28 cellular contexts compared by ENCODE assay signal in genomic region chr2:222355860-222356259, GRCh38. TPM values are rescaled to one million over a fixed set of nuclear protein-coding genes. Genes with fewer than 3 reads are reported as not detected.
A peak's percentile ranks its signal among the peaks of the same experiment; 100 is the strongest.
DNase-seq lines count a peak whose midpoint lies in the region; TF ChIP-seq lines count a peak whose summit lies in the region.
"Had no signal": no experiment of that assay in that cellular context is flagged by ENCODE, and none has a peak within 500 bp of the region (broad histone marks: within the 10 kb centered on the region; RNA-seq: fewer than 3 reads in every experiment).

No MANE protein-coding gene starts in this region.

- intact Hi-C loops in A673 (cut with micrococcal nuclease; ENCODE audit: unreplicated experiment) = no loop called here

- 0 out of 22 replicates have a peak overlapping the region, but pooled peaks of 1 of the 11 experiments have one; percentile 6 for H3K9ac ChIP-seq in BLaER1 treated with 17β-estradiol and CSF1 and Interleukin-3, amounts not matched to agents 10 nM and 100 nM

- H3K9me3 ChIP-seq in A673 (ENCODE audit: low read depth, low read length, poor library complexity, severe bottlenecking) = peaks cover 7% of the 10 kb centered on the region
- H3K9me3 ChIP-seq in BLaER1 treated with 17β-estradiol and CSF1 and Interleukin-3, amounts not matched to agents 10 nM and 100 nM (replicated peaks in 1 of 11) = peaks cover 6 to 43% (median 18%) of the 10 kb centered on the region in 11 experiments

- H3K27ac ChIP-seq in A673 (ENCODE audit: low read depth, low read length, poor library complexity, severe bottlenecking) = no peak overlapping the region
- peak overlapping the region in 8 of 11 experiments; percentile 32 to 96 (median 91); a peak in 15 of 22 replicates for H3K27ac ChIP-seq in BLaER1 treated with 17β-estradiol and CSF1 and Interleukin-3, amounts not matched to agents 10 nM and 100 nM
- H3K27ac ChIP-seq: SJCRH30 had no signal

- H3K27me3 ChIP-seq in A673 (replicated peaks; ENCODE audit: insufficient read depth, low read depth, low read length, poor library complexity) = no peaks in the 10 kb centered on the region
- no peaks in the 10 kb centered on the region for H3K27me3 ChIP-seq in BLaER1 treated with 17β-estradiol and CSF1 and Interleukin-3, amounts not matched to agents 10 nM and 100 nM
- H3K27me3 ChIP-seq: SJCRH30 had no signal

- no peaks in the 10 kb centered on the region for H3K36me3 ChIP-seq in A673 (ENCODE audit: insufficient read depth, low read length, poor library complexity, severe bottlenecking)
- peaks cover 0 to 7% (median 0%) of the 10 kb centered on the region in 11 experiments; a peak in 1 of 22 replicates for H3K36me3 ChIP-seq in BLaER1 treated with 17β-estradiol and CSF1 and Interleukin-3, amounts not matched to agents 10 nM and 100 nM
- H3K36me3 ChIP-seq: SJCRH30 had no signal

- CTCF ChIA-PET in A673 (lab: Charles Lee) = no interaction called here

- DNase-seq in A673 (ENCODE audit: low spot score) = peak; percentile 62
- DNase-seq in SK-N-DZ (ENCODE audit: low spot score) = peak; percentile 96
- peak; percentile 11 for DNase-seq in fibroblast of villous mesenchyme (ENCODE audit: low read depth)
- no peak for DNase-seq in NCI-H82 treated with DMSO at 0.1 percent for 48 hours (lab: John Stamatoyannopoulos, UW; ENCODE audit: unreplicated experiment)
- DNase-seq in middle frontal gyrus (ENCODE audit: extremely low spot score, low spot score) = no peak
- no peak for DNase-seq in UCSD-AML1 (lab: John Stamatoyannopoulos, UW; ENCODE audit: unreplicated experiment)
- DNase-seq: activated CD4-positive, alpha-beta T cell treated with anti-CD3 and anti-CD28 coated beads for 4 hours; activated CD8-positive, alpha-beta memory T cell treated with anti-CD3 and anti-CD28 coated beads for 24 hours; activated T-cell treated with anti-CD3 and anti-CD28 coated beads, Interleukin-2, amount 50 U/mL, for 24 hours; CD4-positive, alpha-beta T cell; effector CD8-positive, alpha-beta T cell; GDM1; kidney glomerular epithelial cell; naive B cell; NCI-H1417; nucleus accumbens; small intestine; stimulated activated CD4-positive, alpha-beta T cell treated with anti-CD3 and anti-CD28 coated beads, Interleukin-1b, Interleukin-23, amount 100 ng/mL, for 48 hours had no signal

- no TSS peak for BruUV-seq in A673 (replicated peaks; lab: Mats Ljungman, UMichigan)

- POLR2A ChIA-PET in A673 (lab: Charles Lee; ENCODE audit: low non-redundant PET) = no interaction called here

- H3K4me2 ChIP-seq in BLaER1 treated with 17β-estradiol and CSF1 and Interleukin-3, amounts not matched to agents 10 nM and 100 nM = peak overlapping the region in 6 of 11 experiments; percentile 7 to 47 (median 28); a peak in 9 of 22 replicates
- H3K4me2 ChIP-seq: GM23338 had no signal

- peaks cover 29% of the 10 kb centered on the region for H3K4me1 ChIP-seq in A673 (ENCODE audit: insufficient read depth, low read length, poor library complexity, severe bottlenecking)
- peaks cover 25 to 57% (median 41%) of the 10 kb centered on the region in 10 experiments for H3K4me1 ChIP-seq in BLaER1 treated with 17β-estradiol and CSF1 and Interleukin-3, amounts not matched to agents 10 nM and 100 nM

- TF ChIP-seq CTCF in A673 (conservative IDR thresholded peaks at IDR 0.05; ENCODE audit: low read depth, low read length) = no peak
- no peak for TF ChIP-seq CTCF in fibroblast of villous mesenchyme (IDR thresholded peaks at IDR 0.05; ENCODE audit: insufficient read depth, low read depth, low read length)

- H3K4me3 ChIP-seq in A673 (ENCODE audit: low read depth, low read length, poor library complexity, severe bottlenecking) (no peak overlapping the region), fibroblast of villous mesenchyme (ENCODE audit: low read depth, low read length) (no peak overlapping the region)
- H3K4me3 ChIP-seq in BLaER1 treated with 17β-estradiol and CSF1 and Interleukin-3, amounts not matched to agents 10 nM and 100 nM = no peak overlapping the region
- H3K4me3 ChIP-seq: GM23338, K562, SJCRH30 had no signal

- H4K20me1 ChIP-seq in BLaER1 treated with 17β-estradiol and CSF1 and Interleukin-3, amounts not matched to agents 10 nM and 100 nM = no peaks in the 10 kb centered on the region

RNA-seq across cellular contexts. Expression of gene PAX3, which starts 57.1 kb away (rescaled TPM):
- total RNA-seq in A673 (2021) = 39.3 and 47.2 TPM in 2 replicates
- not detected in 2 replicates for polyA plus RNA-seq in SK-N-DZ (2014; cell fraction: cytosol; rRNA removed)
- not detected in 2 replicates for polyA plus RNA-seq in SK-N-DZ (2014; cell fraction: nucleus; rRNA removed)
- total RNA-seq in fibroblast of villous mesenchyme = not detected in 2 replicates
- total RNA-seq: CD4-positive, alpha-beta T cell; glomerular endothelial cell; GM23338; HT1080; K562; MCF 10A; ureter had no signal
- polyA plus RNA-seq: AG04450, esophagus, GM23338, K562, small intestine had no signal

Comparison
In these comparisons a context has a peak if more than half of its experiments do, and no peak if none do; other contexts are left out.
1. DNase-seq: peak in A673 (single experiment), SK-N-DZ (single experiment) and fibroblast of villous mesenchyme (single experiment); none in NCI-H82 treated with DMSO at 0.1 percent for 48 hours (single experiment), middle frontal gyrus (single experiment) and UCSD-AML1 (single experiment).
2. RNA of gene PAX3, which starts 57.1 kb away (total RNA-seq): 39.3 to 47.2 TPM in A673; not detected in fibroblast of villous mesenchyme; every median in the first group is over 10 times any median in the second.